8 cellular contexts compared by ENCODE assay signal in genomic region chr3:119498188-119498987, GRCh38. TPM values are rescaled to one million over a fixed set of nuclear protein-coding genes. Genes with fewer than 3 reads are reported as not detected.
DNase-seq lines count a peak whose midpoint lies in the region; TF ChIP-seq lines count a peak whose summit lies in the region.

A gene with protein sequence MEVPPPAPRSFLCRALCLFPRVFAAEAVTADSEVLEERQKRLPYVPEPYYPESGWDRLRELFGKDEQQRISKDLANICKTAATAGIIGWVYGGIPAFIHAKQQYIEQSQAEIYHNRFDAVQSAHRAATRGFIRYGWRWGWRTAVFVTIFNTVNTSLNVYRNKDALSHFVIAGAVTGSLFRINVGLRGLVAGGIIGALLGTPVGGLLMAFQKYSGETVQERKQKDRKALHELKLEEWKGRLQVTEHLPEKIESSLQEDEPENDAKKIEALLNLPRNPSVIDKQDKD (plus strand): TSS chr3:119498547. CDS start chr3:119498734, 187 bp downstream.

- DNase-seq in ELR (ENCODE audit: low read depth) (peak; percentile 97), H9 (peak; percentile 98), MG63 (peak; percentile 99), SHP77 treated with DMSO at 0.1 percent for 48 hours (lab: John Stamatoyannopoulos, UW) (peak; percentile 89), fibroblast of the aortic adventitia (ENCODE audit: low read depth) (peak; percentile 92)
- peak; percentile 100 for DNase-seq in activated effector memory CD4-positive, alpha-beta T cell treated with anti-CD3 and anti-CD28 coated beads, Interleukin-2, amount 50 U/mL, for 16 hours

- no peak within 1 kb of the TSS for H2BK5ac ChIP-seq in H9 (ENCODE audit: insufficient read length, low read length)

- H3K56ac ChIP-seq in H9 (ENCODE audit: insufficient read length, low read depth, low read length): no peak within 1 kb of the TSS

- H2BK12ac ChIP-seq in H9 (ENCODE audit: insufficient read length, low read depth, low read length): no peak within 1 kb of the TSS

- no peak within 1 kb of the TSS for H4K8ac ChIP-seq in H9 (replicated peaks; ENCODE audit: insufficient read length, low read depth, low read length)

- H2AFZ ChIP-seq in H9 (ENCODE audit: low read length): no peak within 1 kb of the TSS

- H3K14ac ChIP-seq in H9 (ENCODE audit: insufficient read depth, low read length): peak within 1 kb of the TSS; percentile 75; the same call in 1 of the 2 replicates

- H3K9me3 Mint-ChIP-seq in H9 (no peaks in the 10 kb centered on the region), nephron (no peaks in the 10 kb centered on the region)
- no peaks in the 10 kb centered on the region for H3K9me3 Mint-ChIP-seq in stimulated activated naive CD8-positive, alpha-beta T cell treated with anti-CD3 and anti-CD28 coated beads, Interleukin-15, Interleukin-2, amounts not matched to agents 100 ng/mL and 50 ng/mL, for 24 hours

- H3K27me3 ChIP-seq in H9 (ENCODE audit: insufficient read depth, low read length): no peaks in the 10 kb centered on the region
- no peaks in the 10 kb centered on the region for H3K27me3 ChIP-seq in MG63

- H3K4me3 ChIP-seq in MG63 (peak within 1 kb of the TSS; percentile 99), fibroblast of the aortic adventitia (ENCODE audit: low read depth, low read length) (peak within 1 kb of the TSS; percentile 94)

- H3K4ac ChIP-seq in H9 (ENCODE audit: low read depth, low read length): no peak within 1 kb of the TSS

- H3K4me3 Mint-ChIP-seq in H9 (peak within 1 kb of the TSS; percentile 99), nephron (peak within 1 kb of the TSS; percentile 99 to 100 (median 99))
- H3K4me3 Mint-ChIP-seq in stimulated activated naive CD8-positive, alpha-beta T cell treated with anti-CD3 and anti-CD28 coated beads, Interleukin-15, Interleukin-2, amounts not matched to agents 100 ng/mL and 50 ng/mL, for 24 hours: peak within 1 kb of the TSS; percentile 99

- peak within 1 kb of the TSS; percentile 86 for H3K18ac ChIP-seq in H9 (ENCODE audit: insufficient read length, low read depth, low read length)

- no peaks in the 10 kb centered on the region for H4K20me1 ChIP-seq in H9 (ENCODE audit: control insufficient read depth, insufficient read depth, insufficient read length)

- H3K27me3 Mint-ChIP-seq in H9 (ENCODE audit: low read depth) (no peaks in the 10 kb centered on the region; the same call in 1 of the 2 replicates), nephron (ENCODE audit: low read depth) (peaks cover 4% of the 10 kb centered on the region)
- no peaks in the 10 kb centered on the region for H3K27me3 Mint-ChIP-seq in stimulated activated naive CD8-positive, alpha-beta T cell treated with anti-CD3 and anti-CD28 coated beads, Interleukin-15, Interleukin-2, amounts not matched to agents 100 ng/mL and 50 ng/mL, for 24 hours

- H3K4me1 Mint-ChIP-seq in H9 (peaks cover 18% of the 10 kb centered on the region in 2 experiments), nephron (peaks cover 24% of the 10 kb centered on the region)
- peaks cover 50% of the 10 kb centered on the region for H3K4me1 Mint-ChIP-seq in stimulated activated naive CD8-positive, alpha-beta T cell treated with anti-CD3 and anti-CD28 coated beads, Interleukin-15, Interleukin-2, amounts not matched to agents 100 ng/mL and 50 ng/mL, for 24 hours (ENCODE audit: low read depth)

- peak within 1 kb of the TSS; percentile 96 for H3K9ac ChIP-seq in H9 (ENCODE audit: extremely low read depth, insufficient read length, low read length)

- no peak within 1 kb of the TSS for H3T11ph ChIP-seq in H9 (ENCODE audit: low read length)

- H3K79me1 ChIP-seq in H9 (ENCODE audit: insufficient read depth, low read depth, low read length, poor library complexity, severe bottlenecking): no peaks in the 10 kb centered on the region

- H3K23me2 ChIP-seq in H9 (ENCODE audit: insufficient read length, low read depth, low read length, poor library complexity, severe bottlenecking): peaks cover 3% of the 10 kb centered on the region

- no peaks in the 10 kb centered on the region; the same call in 1 of the 2 replicates for H3K79me2 ChIP-seq in H9 (ENCODE audit: insufficient read depth, low read length)

- H4K5ac ChIP-seq in H9 (ENCODE audit: insufficient read length, low read depth, low read length): no peak within 1 kb of the TSS

- no CpG with 5 or more reads among the region's 57 CpGs for WGBS in H9 (ENCODE audit: extremely low coverage, insufficient read length, low lambda C conversion rate)

- no peak within 1 kb of the TSS for H2BK20ac ChIP-seq in H9 (ENCODE audit: low read depth, low read length, poor library complexity, severe bottlenecking)

- H2BK15ac ChIP-seq in H9 (ENCODE audit: low read depth, low read length): no peak within 1 kb of the TSS

- H3K27ac ChIP-seq in H9 (ENCODE audit: insufficient read length, low read depth, low read length): peak within 1 kb of the TSS; percentile 60

- H2AK5ac ChIP-seq in H9 (ENCODE audit: insufficient read length, low read length): no peak within 1 kb of the TSS

- H3K9me3 ChIP-seq in H9 (ENCODE audit: control insufficient read depth, low read depth, low read length): no peaks in the 10 kb centered on the region
- H3K9me3 ChIP-seq in MG63: no peaks in the 10 kb centered on the region

- peak within 1 kb of the TSS; percentile 70 for H3K4me2 ChIP-seq in H9 (ENCODE audit: insufficient read depth, insufficient read length, low read length)

- no peak for TF ChIP-seq CTCF in H9 (conservative IDR thresholded peaks at IDR 0.05)
- no peak for TF ChIP-seq CTCF in fibroblast of the aortic adventitia (IDR thresholded peaks at IDR 0.05; ENCODE audit: insufficient read depth, low read length)
- no peak for TF ChIP-seq CTCF in nephron (IDR thresholded peaks at IDR 0.05; ENCODE audit: unreplicated experiment in 3 of 3)

- H3K4me1 ChIP-seq in H9 (ENCODE audit: insufficient read depth, low read length): no peaks in the 10 kb centered on the region

- H3K36me3 Mint-ChIP-seq in H9 (ENCODE audit: insufficient read depth in 1 of 3, low read depth in 3 of 3): peaks cover 4 to 16% (median 5%) of the 10 kb centered on the region in 3 experiments; a peak in 6 of 7 replicates
- H3K36me3 Mint-ChIP-seq in nephron (ENCODE audit: low read depth): peaks cover 1% of the 10 kb centered on the region
- peaks cover 27% of the 10 kb centered on the region for H3K36me3 Mint-ChIP-seq in stimulated activated naive CD8-positive, alpha-beta T cell treated with anti-CD3 and anti-CD28 coated beads, Interleukin-15, Interleukin-2, amounts not matched to agents 100 ng/mL and 50 ng/mL, for 24 hours (ENCODE audit: low read depth)

- no peak within 1 kb of the TSS for H4K91ac ChIP-seq in H9 (ENCODE audit: insufficient read length, low read depth, low read length)

- no peak within 1 kb of the TSS for H3K23ac ChIP-seq in H9 (ENCODE audit: insufficient read length, low read depth, low read length)

- H3K36me3 ChIP-seq in MG63: peaks cover 17% of the 10 kb centered on the region

- peak within 1 kb of the TSS; percentile 99 to 100 (median 99) for H3K27ac Mint-ChIP-seq in H9
- peak within 1 kb of the TSS; percentile 99 to 100 (median 100) for H3K27ac Mint-ChIP-seq in nephron
- peak within 1 kb of the TSS; percentile 98 for H3K27ac Mint-ChIP-seq in stimulated activated naive CD8-positive, alpha-beta T cell treated with anti-CD3 and anti-CD28 coated beads, Interleukin-15, Interleukin-2, amounts not matched to agents 100 ng/mL and 50 ng/mL, for 24 hours

- H2BK120ac ChIP-seq in H9 (ENCODE audit: low read depth, low read length, poor library complexity, severe bottlenecking): no peak within 1 kb of the TSS

RNA-seq across cellular contexts. Expression of the gene that starts here (rescaled TPM):
- total RNA-seq in H9 (2021): 104 and 109 TPM in 2 replicates
- 73.8 and 95.4 TPM in 2 replicates for total RNA-seq in MG63 (2014; rRNA removed; shearing (Covaris generic); ENCODE audit: low replicate concordance)
- total RNA-seq in fibroblast of the aortic adventitia (ENCODE audit: low replicate concordance): 65.6 and 134 TPM in 2 replicates

Comparison
In these comparisons a context has a peak if more than half of its experiments do, and no peak if none do; other contexts are left out.
1. Peak in every context shown above with its lines: DNase-seq, H3K4me3 ChIP-seq and H3K27ac ChIP-seq.